ENCODE assay signal across 1 cellular context in genomic region chr20:62530643-62531032, GRCh38.
A peak's percentile ranks its signal among the peaks of the same experiment; 100 is the strongest.
TF ChIP-seq lines count a peak whose summit lies in the region.

No MANE protein-coding gene starts in this region.

TF ChIP-seq in K562, 482 proteins besides CTCF, POLR2A, EP300 and RAD21 (continued from another document and continues in another):
- TF ChIP-seq ZBTB34 (CRISPR knock-in tag; IDR thresholded peaks at IDR 0.05) (no peak), SMARCB1 (IDR thresholded peaks at IDR 0.05; ENCODE audit: insufficient read length, low read depth) (no peak), RBM15 (IDR thresholded peaks at IDR 0.05; ENCODE audit: insufficient read depth, low read length) (no peak), BRD4 (IDR thresholded peaks at IDR 0.05) (no peak), CREB3L1 (IDR thresholded peaks at IDR 0.05; ENCODE audit: borderline replicate concordance, low read depth) (no peak), ZEB2 (IDR thresholded peaks at IDR 0.05) (no peak), ZFP1 (CRISPR knock-in tag; IDR thresholded peaks at IDR 0.05) (no peak), THAP7 (CRISPR knock-in tag; IDR thresholded peaks at IDR 0.05) (no peak), FOXJ2 (tag; IDR thresholded peaks at IDR 0.05) (no peak), FOXP1 (CRISPR knock-in tag; IDR thresholded peaks at IDR 0.05) (no peak), HMGN3 (IDR thresholded peaks at IDR 0.05; ENCODE audit: borderline replicate concordance, extremely low read depth, insufficient read length, low read depth, low read length) (peak; percentile 20), FOXA3 (CRISPR knock-in tag; conservative IDR thresholded peaks at IDR 0.05 in 1 of 2, IDR thresholded peaks at IDR 0.05 in 1 of 2) (no peak), PKNOX1 (IDR thresholded peaks at IDR 0.05) (no peak), ZNF12 (CRISPR knock-in tag; IDR thresholded peaks at IDR 0.05) (no peak), U2AF1 (optimal IDR thresholded peaks at IDR 0.05; ENCODE audit: low read depth, low read length) (no peak), PTBP1 (IDR thresholded peaks at IDR 0.05; ENCODE audit: low read depth, low read length) (peak; percentile 21; the same call in 1 of the 2 replicates), KLF13 (tag; IDR thresholded peaks at IDR 0.05; ENCODE audit: borderline replicate concordance, low read depth) (no peak), THRAP3 (IDR thresholded peaks at IDR 0.05; ENCODE audit: borderline replicate concordance) (no peak), ZNF316 (IDR thresholded peaks at IDR 0.05) (no peak), NBN (IDR thresholded peaks at IDR 0.05; ENCODE audit: low read depth) (no peak), XRCC5 (IDR thresholded peaks at IDR 0.05; ENCODE audit: low read depth, low read length) (no peak), BRD9 (IDR thresholded peaks at IDR 0.05; ENCODE audit: low read depth, partially characterized antibody) (no peak), POLR2H (tag; IDR thresholded peaks at IDR 0.05; ENCODE audit: low read depth) (no peak), THAP12 (CRISPR knock-in tag; IDR thresholded peaks at IDR 0.05) (no peak), ZNF639 (CRISPR knock-in tag; conservative IDR thresholded peaks at IDR 0.05 in 1 of 2, IDR thresholded peaks at IDR 0.05 in 1 of 2) (no peak), SUPT5H (IDR thresholded peaks at IDR 0.05) (no peak), CEBPB (tag; IDR thresholded peaks at IDR 0.05) (no peak), CSDE1 (IDR thresholded peaks at IDR 0.05) (no peak), PML (IDR thresholded peaks at IDR 0.05; ENCODE audit: low read length) (no peak), USF2 (CRISPR knock-in tag; IDR thresholded peaks at IDR 0.05) (no peak), ZKSCAN3 (CRISPR knock-in tag; IDR thresholded peaks at IDR 0.05) (no peak), SRSF1 (IDR thresholded peaks at IDR 0.05; ENCODE audit: low read depth, low read length) (no peak), ZNF583 (CRISPR knock-in tag; IDR thresholded peaks at IDR 0.05) (peak; percentile 72; the same call in 1 of the 2 replicates), ARID2 (IDR thresholded peaks at IDR 0.05) (no peak), MLX (CRISPR knock-in tag; conservative IDR thresholded peaks at IDR 0.05) (no peak), SETDB1 (IDR thresholded peaks at IDR 0.05; ENCODE audit: low read length) (no peak), CBFA2T3 (IDR thresholded peaks at IDR 0.05) (peak; percentile 57; the same call in 1 of the 2 replicates), ZBTB33 (CRISPR knock-in tag; IDR thresholded peaks at IDR 0.05) (no peak), ZBTB12 (CRISPR knock-in tag; IDR thresholded peaks at IDR 0.05) (no peak), NCOA1 (IDR thresholded peaks at IDR 0.05; ENCODE audit: low read depth) (no peak), ZBTB2 (IDR thresholded peaks at IDR 0.05) (no peak)
